In the genomic region with DNA sequence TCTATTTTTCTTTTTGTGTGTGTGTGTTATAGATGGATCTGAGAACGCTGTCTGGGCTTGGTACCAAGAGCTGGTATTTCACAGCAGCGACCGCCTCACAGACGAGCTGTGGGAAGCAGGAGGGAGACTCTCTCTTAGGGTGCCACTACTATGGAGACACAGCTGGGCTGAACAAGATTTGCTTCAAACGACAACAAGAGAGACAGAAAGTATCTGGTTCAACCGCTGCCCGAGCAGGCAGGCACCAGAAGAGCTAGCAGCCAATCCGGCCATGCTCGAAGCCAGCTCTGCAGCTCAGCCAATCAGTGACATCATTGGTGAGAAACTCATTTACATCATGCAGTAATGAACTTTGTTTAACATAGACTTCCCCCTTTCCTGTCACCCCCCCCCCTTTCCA, we compare ENCODE assay signal across 10 cellular contexts.
DNase-seq lines count a peak whose midpoint lies in the region; FAIRE-seq and TF ChIP-seq lines count a peak whose summit lies in the region.
"Had no signal": no experiment of that assay in that cellular context is flagged by ENCODE, and none has a peak within 500 bp of the region (broad histone marks: within the 10 kb centered on the region; RNA-seq: fewer than 3 reads in every experiment).

No MANE protein-coding gene starts in this region.

- intact Hi-C loops in kidney (cut with DNase I) (no loop called here), transverse colon (cut with DNase I; ENCODE audit: low total_unique reads) (no loop called here)

- peak overlapping the region; percentile 91 for H2AFZ ChIP-seq in GM23248

- H3K4me3 Mint-ChIP-seq in T-helper 2 cell treated with Interferon-gamma antibody and Interleukin-4, amounts not matched to agents 5 μg/mL and 100 μg/mL, for 36 hours, result no peak overlapping the region
- no peak overlapping the region for H3K4me3 Mint-ChIP-seq in immature natural killer cell

- peak overlapping the region; percentile 23 for H3K27ac ChIP-seq in GM23248
- H3K27ac ChIP-seq in kidney (ENCODE audit: low read depth in 2 of 2, low read length in 2 of 2), result no peak overlapping the region
- peak overlapping the region; percentile 12 for H3K27ac ChIP-seq in stomach smooth muscle (ENCODE audit: low read length)
- H3K27ac ChIP-seq in transverse colon, result no peak overlapping the region

- no peak overlapping the region for H3K27ac Mint-ChIP-seq in T-helper 2 cell treated with Interferon-gamma antibody and Interleukin-4, amounts not matched to agents 5 μg/mL and 100 μg/mL, for 36 hours
- no peak overlapping the region for H3K27ac Mint-ChIP-seq in immature natural killer cell

- no peak for FAIRE-seq in kidney (lab: Jason Lieb, UNC)

- TF ChIP-seq POLR2A in transverse colon (IDR thresholded peaks at IDR 0.05), result no peak

- no peak for TF ChIP-seq CTCF in kidney (IDR thresholded peaks at IDR 0.05; ENCODE audit: borderline replicate concordance, extremely low read depth, insufficient read depth)
- TF ChIP-seq CTCF in transverse colon (IDR thresholded peaks at IDR 0.05), result no peak

- no peaks in the 10 kb centered on the region for H3K9me2 ChIP-seq in GM23248 (ENCODE audit: insufficient read depth)

- H3K9ac ChIP-seq in GM23248 (peak overlapping the region; percentile 57), adipocyte (ENCODE audit: low read length) (peak overlapping the region; percentile 57), kidney (ENCODE audit: low read length in 2 of 2) (no peak overlapping the region), stomach smooth muscle (ENCODE audit: low read length in 2 of 2) (peak overlapping the region; percentile 52 to 55)

- peaks cover 22% of the 10 kb centered on the region for H3F3A ChIP-seq in GM23248 (ENCODE audit: insufficient read depth)

- no peak for TF ChIP-seq EP300 in transverse colon (IDR thresholded peaks at IDR 0.05; ENCODE audit: low read depth)

- H4K20me1 ChIP-seq in GM23248 (ENCODE audit: insufficient read depth), result no peaks in the 10 kb centered on the region

- H3K9me3 ChIP-seq in GM23248 (ENCODE audit: low read depth), result no peaks in the 10 kb centered on the region
- H3K9me3 ChIP-seq in adipocyte (ENCODE audit: control insufficient read depth, low read length), result no peaks in the 10 kb centered on the region
- no peaks in the 10 kb centered on the region for H3K9me3 ChIP-seq in kidney (ENCODE audit: control insufficient read depth in 1 of 2, low read length in 2 of 2)
- H3K9me3 ChIP-seq in stomach smooth muscle (ENCODE audit: control insufficient read depth in 2 of 2, low read length in 2 of 2), result no peaks in the 10 kb centered on the region
- H3K9me3 ChIP-seq in transverse colon, result no peaks in the 10 kb centered on the region

- DNase-seq in GM23248 (peak; percentile 78), adipocyte (ENCODE audit: low read depth) (peak; percentile 55), kidney (peak; percentile 43), NCI-H1436 treated with DMSO at 0.1 percent for 48 hours (lab: John Stamatoyannopoulos, UW) (no peak), transverse colon (no peak), immature natural killer cell (no peak)
- DNase-seq in T-helper 2 cell treated with Interferon-gamma antibody and Interleukin-4, amounts not matched to agents 5 μg/mL and 100 μg/mL, for 36 hours (ENCODE audit: low spot score), result no peak
- DNase-seq: activated CD4-positive, CD25-positive, alpha-beta regulatory T cell had no signal

- H3K36me3 Mint-ChIP-seq in T-helper 2 cell treated with Interferon-gamma antibody and Interleukin-4, amounts not matched to agents 5 μg/mL and 100 μg/mL, for 36 hours (ENCODE audit: low read depth), result no peaks in the 10 kb centered on the region
- H3K36me3 Mint-ChIP-seq in immature natural killer cell, result no peaks in the 10 kb centered on the region

- H3K9me3 Mint-ChIP-seq in T-helper 2 cell treated with Interferon-gamma antibody and Interleukin-4, amounts not matched to agents 5 μg/mL and 100 μg/mL, for 36 hours, result no peaks in the 10 kb centered on the region
- peaks cover 0 to 4% (median 0%) of the 10 kb centered on the region in 6 donors for H3K9me3 Mint-ChIP-seq in immature natural killer cell

- H3K79me2 ChIP-seq in GM23248 (ENCODE audit: insufficient read depth), result no peaks in the 10 kb centered on the region

- peaks cover 34% of the 10 kb centered on the region for H3K4me1 ChIP-seq in GM23248 (ENCODE audit: insufficient read depth)
- H3K4me1 ChIP-seq in adipocyte (ENCODE audit: control insufficient read depth, insufficient read depth, low read length), result peaks cover 10% of the 10 kb centered on the region
- no peaks in the 10 kb centered on the region for H3K4me1 ChIP-seq in kidney (ENCODE audit: control insufficient read depth in 1 of 2, insufficient read depth in 1 of 2, low read depth in 1 of 2, low read length in 2 of 2)
- peaks cover 5% of the 10 kb centered on the region for H3K4me1 ChIP-seq in stomach smooth muscle (ENCODE audit: control insufficient read depth, insufficient read depth, low read length)
- H3K4me1 ChIP-seq in transverse colon, result no peaks in the 10 kb centered on the region

- peak overlapping the region; percentile 87 for H3K4me2 ChIP-seq in GM23248 (ENCODE audit: unreplicated experiment)

- in situ Hi-C loops in GM23248 (cut with MboI), result no loop called here
- in situ Hi-C loops in transverse colon (cut with MboI; ENCODE audit: low pct_ligation_motif_present in 1 of 4, low pct_unique_long_range_greater_than_20kb in 1 of 4, low sequenced_read_pairs in 3 of 4), result no loop called here

- H3K4me1 Mint-ChIP-seq in T-helper 2 cell treated with Interferon-gamma antibody and Interleukin-4, amounts not matched to agents 5 μg/mL and 100 μg/mL, for 36 hours (ENCODE audit: low read depth), result no peaks in the 10 kb centered on the region
- H3K4me1 Mint-ChIP-seq in immature natural killer cell, result no peaks in the 10 kb centered on the region

- H3K27me3 ChIP-seq in GM23248 (replicated peaks; ENCODE audit: insufficient read depth) (no peaks in the 10 kb centered on the region), adipocyte (replicated peaks; ENCODE audit: control insufficient read depth, insufficient read depth, low read length) (no peaks in the 10 kb centered on the region), stomach smooth muscle (ENCODE audit: control insufficient read depth in 1 of 2, insufficient read depth in 2 of 2, low read length in 2 of 2) (no peaks in the 10 kb centered on the region), transverse colon (no peaks in the 10 kb centered on the region)

- H3K4me3 ChIP-seq in GM23248 (peak overlapping the region; percentile 72), adipocyte (ENCODE audit: low read length) (peak overlapping the region; percentile 72), kidney (ENCODE audit: low read length in 2 of 2) (peak overlapping the region; percentile 39 to 44), stomach smooth muscle (ENCODE audit: low read length in 2 of 2) (peak overlapping the region; percentile 73 to 74), transverse colon (peak overlapping the region in 2 of 4 donors; percentile 9 to 23)
- H3K4me3 ChIP-seq: lung had no signal

- H3K36me3 ChIP-seq in GM23248 (ENCODE audit: low read depth) (no peaks in the 10 kb centered on the region), adipocyte (ENCODE audit: control insufficient read depth, insufficient read depth, low read length, severe bottlenecking) (no peaks in the 10 kb centered on the region), kidney (ENCODE audit: control insufficient read depth in 1 of 2, insufficient read depth in 2 of 2, low read length in 2 of 2) (no peaks in the 10 kb centered on the region), stomach smooth muscle (ENCODE audit: control insufficient read depth in 2 of 2, insufficient read depth in 2 of 2, low read length in 2 of 2) (no peaks in the 10 kb centered on the region), transverse colon (no peaks in the 10 kb centered on the region)

- 2 to 3% methylated on average over 9 of the region's 9 CpGs for WGBS in GM23248 (ENCODE audit: low coverage in 1 of 2, low lambda C conversion rate in 2 of 2, missing lambda C conversion rate in 2 of 2), 2 experiments
- 69 to 75% methylated on average over 9 of the region's 9 CpGs for WGBS in transverse colon (ENCODE audit: low coverage in 1 of 2), 2 donors

- no peaks in the 10 kb centered on the region for H3K27me3 Mint-ChIP-seq in T-helper 2 cell treated with Interferon-gamma antibody and Interleukin-4, amounts not matched to agents 5 μg/mL and 100 μg/mL, for 36 hours (ENCODE audit: low read depth)
- H3K27me3 Mint-ChIP-seq in immature natural killer cell (ENCODE audit: low read depth in 3 of 3), result no peaks in the 10 kb centered on the region

Comparison
In these comparisons a context has a peak if more than half of its experiments do, and no peak if none do; other contexts are left out.
1. DNase-seq: peak in GM23248 (single experiment), adipocyte (single experiment) and kidney (single experiment); none in NCI-H1436 treated with DMSO at 0.1 percent for 48 hours (single experiment), transverse colon (single experiment), T-helper 2 cell treated with Interferon-gamma antibody and Interleukin-4, amounts not matched to agents 5 μg/mL and 100 μg/mL, for 36 hours (single experiment) and immature natural killer cell (0 of 3).
2. H3K27ac ChIP-seq: peak in GM23248 (single experiment) and stomach smooth muscle (single experiment); none in kidney (0 of 2) and transverse colon (0 of 4).
3. H3K9ac ChIP-seq: peak in GM23248 (single experiment), adipocyte (single experiment) and stomach smooth muscle (2 of 2); none in kidney (0 of 2).